ENCODE assay signal across 36 cellular contexts in the genomic region with DNA sequence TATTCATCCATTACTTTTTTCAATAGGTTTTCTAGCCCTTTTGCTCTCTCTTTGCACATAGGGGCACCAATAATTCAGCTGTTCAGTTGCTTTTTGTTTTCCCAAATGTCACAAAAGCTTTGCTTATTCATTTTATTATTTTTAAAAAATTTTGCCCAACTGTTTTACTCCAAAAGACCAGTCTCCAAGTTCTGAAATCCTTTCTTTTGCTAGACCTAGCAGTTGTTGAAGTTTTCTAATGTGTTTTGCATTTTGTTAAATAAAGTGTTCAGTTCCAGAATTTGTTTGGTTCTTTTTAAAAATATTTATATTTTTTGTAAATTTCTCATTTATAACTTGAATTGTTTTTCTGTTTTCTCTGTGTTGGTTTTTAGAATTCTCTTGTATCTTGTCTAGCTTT.
"Had no signal": no experiment of that assay in that cellular context is flagged by ENCODE, and none has a peak within 500 bp of the region (broad histone marks: within the 10 kb centered on the region; RNA-seq: fewer than 3 reads in every experiment).

No MANE protein-coding gene starts in this region.

- H3K27ac ChIP-seq: KMS-11, SJSA1, VCaP had no signal

- H3K4me3 ChIP-seq: SJSA1 had no signal

- H3K9me3 ChIP-seq: SJSA1 had no signal

- H3K27me3 Mint-ChIP-seq: activated B cell treated with CpG ODN at 0.5 μM for 24 hours; activated CD4-positive, alpha-beta memory T cell treated with anti-CD3 and anti-CD28 coated beads for 36 hours; activated CD8-positive, alpha-beta memory T cell treated with anti-CD3 and anti-CD28 coated beads, Interleukin-2, amount 10 ng/mL, durations not matched to agents 7 days and 5 days; activated naive CD4-positive, alpha-beta T cell treated with anti-CD3 and anti-CD28 coated beads, Interleukin-2, amount 10 ng/mL, durations not matched to agents 7 days and 5 days; activated naive CD8-positive, alpha-beta T cell; activated naive CD8-positive, alpha-beta T cell treated with anti-CD3 and anti-CD28 coated beads, Interleukin-2, amount 50 U/mL, for 24 hours; brain had no signal

- H3K4me3 Mint-ChIP-seq: activated B cell treated with CpG ODN at 0.5 μM for 24 hours; activated CD4-positive, alpha-beta memory T cell treated with anti-CD3 and anti-CD28 coated beads for 36 hours; activated CD8-positive, alpha-beta memory T cell treated with anti-CD3 and anti-CD28 coated beads, Interleukin-2, amount 10 ng/mL, durations not matched to agents 7 days and 5 days; activated naive CD4-positive, alpha-beta T cell treated with anti-CD3 and anti-CD28 coated beads, Interleukin-2, amount 10 ng/mL, durations not matched to agents 7 days and 5 days; activated naive CD8-positive, alpha-beta T cell; activated naive CD8-positive, alpha-beta T cell treated with anti-CD3 and anti-CD28 coated beads, Interleukin-2, amount 50 U/mL, for 24 hours; brain had no signal

- H3K4me1 Mint-ChIP-seq: activated B cell treated with CpG ODN at 0.5 μM for 24 hours; activated CD8-positive, alpha-beta memory T cell treated with anti-CD3 and anti-CD28 coated beads, Interleukin-2, amount 10 ng/mL, durations not matched to agents 7 days and 5 days; activated naive CD4-positive, alpha-beta T cell treated with anti-CD3 and anti-CD28 coated beads, Interleukin-2, amount 10 ng/mL, durations not matched to agents 7 days and 5 days; activated naive CD8-positive, alpha-beta T cell treated with anti-CD3 and anti-CD28 coated beads, Interleukin-2, amount 50 U/mL, for 24 hours; brain had no signal

- H3K36me3 Mint-ChIP-seq: activated CD4-positive, alpha-beta memory T cell treated with anti-CD3 and anti-CD28 coated beads for 36 hours; activated CD8-positive, alpha-beta memory T cell treated with anti-CD3 and anti-CD28 coated beads, Interleukin-2, amount 10 ng/mL, durations not matched to agents 7 days and 5 days; activated naive CD4-positive, alpha-beta T cell treated with anti-CD3 and anti-CD28 coated beads, Interleukin-2, amount 10 ng/mL, durations not matched to agents 7 days and 5 days; activated naive CD8-positive, alpha-beta T cell had no signal

- H3K27ac Mint-ChIP-seq: activated B cell treated with CpG ODN at 0.5 μM for 24 hours; activated CD4-positive, alpha-beta memory T cell treated with anti-CD3 and anti-CD28 coated beads for 36 hours; activated CD8-positive, alpha-beta memory T cell treated with anti-CD3 and anti-CD28 coated beads, Interleukin-2, amount 10 ng/mL, durations not matched to agents 7 days and 5 days; activated naive CD4-positive, alpha-beta T cell treated with anti-CD3 and anti-CD28 coated beads, Interleukin-2, amount 10 ng/mL, durations not matched to agents 7 days and 5 days; activated naive CD8-positive, alpha-beta T cell; activated naive CD8-positive, alpha-beta T cell treated with anti-CD3 and anti-CD28 coated beads, Interleukin-2, amount 50 U/mL, for 24 hours; brain had no signal

- ATAC-seq: activated CD8-positive, alpha-beta memory T cell treated with anti-CD3 and anti-CD28 coated beads, Interleukin-2, amount 10 ng/mL, durations not matched to agents 7 days and 5 days; activated naive CD8-positive, alpha-beta T cell treated with anti-CD3 and anti-CD28 coated beads, Interleukin-2, amount 50 U/mL, for 24 hours had no signal

- H3K9ac ChIP-seq: KMS-11 had no signal

- H3K4me2 ChIP-seq: KMS-11 had no signal

- H3K4me1 ChIP-seq: SJSA1 had no signal

- DNase-seq: activated B cell treated with CpG ODN at 0.5 μM for 24 hours; activated CD4-positive, alpha-beta memory T cell treated with anti-CD3 and anti-CD28 coated beads for 36 hours; activated CD4-positive, alpha-beta T cell treated with anti-CD3 and anti-CD28 coated beads for 4 hours; activated CD4-positive, alpha-beta T cell treated with anti-CD3 and anti-CD28 coated beads, Interleukin-2, amount 50 U/mL, for 1 hour; activated CD4-positive, CD25-positive, alpha-beta regulatory T cell treated with anti-CD3 and anti-CD28 coated beads, Interleukin-2, amount 50 U/mL, for 72 hours; activated CD8-positive, alpha-beta memory T cell treated with anti-CD3 and anti-CD28 coated beads for 24 hours; activated CD8-positive, alpha-beta memory T cell treated with anti-CD3 and anti-CD28 coated beads, Interleukin-2, amount 10 ng/mL, durations not matched to agents 7 days and 5 days; activated CD8-positive, alpha-beta memory T cell treated with anti-CD3 and anti-CD28 coated beads, Interleukin-2, amount 50 U/mL, for 48 hours; activated effector memory CD4-positive, alpha-beta T cell treated with Interleukin-2 at 50 U/mL for 16 hours; activated naive CD4-positive, alpha-beta T cell treated with anti-CD3 and anti-CD28 coated beads, Interleukin-2, amount 10 ng/mL, durations not matched to agents 7 days and 5 days; activated naive CD8-positive, alpha-beta T cell treated with anti-CD3 and anti-CD28 coated beads, Interleukin-2, amount 50 U/mL, for 24 hours; activated T-cell treated with anti-CD3 and anti-CD28 coated beads, Interleukin-2, amount 50 U/mL, for 48 hours; anterior cingulate cortex; caudate nucleus; cerebellar nuclear complex; NCI-H1092 treated with DMSO at 0.1 percent for 48 hours; NCI-H1417; NCI-H146; NCI-H187; NCI-H2081; NCI-H2171 treated with DMSO at 0.1 percent for 48 hours; NCI-H2227 treated with DMSO at 0.1 percent for 48 hours; NCI-H446; NCI-H510A treated with DMSO at 0.1 percent for 48 hours; NCI-H526 treated with DMSO at 0.1 percent for 48 hours; OCI-M1; SHP77 treated with DMSO at 0.1 percent for 48 hours; SW 1271; T-helper 1 cell; T-helper 2 cell; T-helper 9 cell had no signal

- H3K36me3 ChIP-seq: SJSA1 had no signal

- H3K27me3 ChIP-seq: SJSA1 had no signal
